17 cellular contexts compared by ENCODE assay signal in the genomic region with DNA sequence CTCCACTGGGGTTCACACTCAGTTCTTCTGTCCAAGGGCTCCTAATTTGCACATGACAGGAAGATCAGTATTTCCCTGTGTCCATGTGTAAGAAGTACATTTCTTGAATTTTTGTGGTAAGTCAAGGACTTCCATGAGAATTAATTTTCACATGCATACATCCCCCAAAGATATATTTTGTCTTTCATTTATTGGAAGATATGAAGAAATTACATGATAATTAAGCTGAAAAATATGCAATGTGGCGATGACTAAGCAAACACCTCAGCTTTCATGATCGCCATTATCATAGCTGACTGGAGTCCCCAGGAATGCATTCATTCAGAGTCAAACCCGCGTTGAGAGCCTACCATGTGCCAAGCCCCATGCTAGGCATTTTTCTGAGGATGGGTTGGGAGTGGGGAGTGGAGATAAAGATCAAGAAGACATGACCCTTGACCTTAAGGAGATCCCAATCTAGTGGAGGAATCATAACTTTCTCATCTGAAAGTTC.
DNase-seq lines count a peak whose midpoint lies in the region; ATAC-seq and TF ChIP-seq lines count a peak whose summit lies in the region.
"Had no signal": no experiment of that assay in that cellular context is flagged by ENCODE, and none has a peak within 500 bp of the region (broad histone marks: within the 10 kb centered on the region; RNA-seq: fewer than 3 reads in every experiment).

No MANE protein-coding gene starts in this region.

- no peak overlapping the region for H3K23ac ChIP-seq in trophoblast cell (ENCODE audit: low read length)

- no peak for TF ChIP-seq POLR2A in testis (IDR thresholded peaks at IDR 0.05)

- DNase-seq in GM04503 (ENCODE audit: low read depth): peak; percentile 95
- DNase-seq in Panc1 (ENCODE audit: low read depth, low spot score): no peak
- peak; percentile 73 for DNase-seq in fibroblast of gingiva (ENCODE audit: low read depth)
- DNase-seq in trophoblast cell: peak; percentile 86 to 92
- DNase-seq in NCI-H2029 (lab: John Stamatoyannopoulos, UW): no peak
- DNase-seq in testis: no peak
- DNase-seq in effector CD8-positive, alpha-beta T cell (lab: John Stamatoyannopoulos, UW): no peak
- DNase-seq in activated naive CD4-positive, alpha-beta T cell (lab: John Stamatoyannopoulos, UW): no peak
- DNase-seq: activated CD4-positive, alpha-beta memory T cell treated with anti-CD3 and anti-CD28 coated beads, Interleukin-2, amount 10 ng/mL, durations not matched to agents 7 days and 5 days; activated gamma-delta T cell treated with Interleukin-2 at 50 U/mL for 16 hours; esophagus squamous epithelium; GOT3; naive B cell; NCI-H1105; NCI-H446; RPMI8226; sigmoid colon had no signal

- H3K9ac ChIP-seq in trophoblast cell (ENCODE audit: low read length): no peak overlapping the region

- in situ Hi-C loops in Panc1 (cut with HindIII; ENCODE audit: low pct_unique_long_range_greater_than_20kb, low sequenced_read_pairs): no loop called here

- no peak overlapping the region for H3K18ac ChIP-seq in trophoblast cell (ENCODE audit: low read length)

- H3K27ac ChIP-seq in Panc1 (ENCODE audit: low read length) (no peak overlapping the region; the same call in 1 of the 2 replicates), trophoblast cell (ENCODE audit: low read depth, low read length) (no peak overlapping the region), testis (no peak overlapping the region)
- H3K27ac ChIP-seq: sigmoid colon had no signal

- intact Hi-C loops in Panc1 (cut with micrococcal nuclease; ENCODE audit: unreplicated experiment): no loop called here
- intact Hi-C loops in testis (cut with DNase I; ENCODE audit: low total_unique reads): no loop called here

- H3K9me3 ChIP-seq in Panc1 (ENCODE audit: control insufficient read depth, insufficient read depth, low read depth, low read length): no peaks in the 10 kb centered on the region
- no peaks in the 10 kb centered on the region for H3K9me3 ChIP-seq in trophoblast cell (ENCODE audit: insufficient read depth, low read depth, low read length)
- no peaks in the 10 kb centered on the region for H3K9me3 ChIP-seq in testis
- H3K9me3 ChIP-seq: esophagus squamous epithelium, sigmoid colon had no signal

- no peak overlapping the region for H2BK12ac ChIP-seq in trophoblast cell (ENCODE audit: low read length)

- no peak overlapping the region for H3K4me3 ChIP-seq in Panc1 (ENCODE audit: low read depth in 2 of 2, low read length in 2 of 2)
- H3K4me3 ChIP-seq in trophoblast cell (ENCODE audit: low read depth, low read length): no peak overlapping the region
- no peak overlapping the region for H3K4me3 ChIP-seq in testis
- H3K4me3 ChIP-seq: esophagus squamous epithelium, sigmoid colon had no signal

- H4K8ac ChIP-seq in trophoblast cell (ENCODE audit: low read depth, low read length): no peak overlapping the region

- H3K4ac ChIP-seq in trophoblast cell (ENCODE audit: low read depth, low read length): no peak overlapping the region

- no TSS peak for BruUV-seq in Panc1 (replicated peaks; lab: Mats Ljungman, UMichigan)

- H3K4me1 ChIP-seq in Panc1 (ENCODE audit: control insufficient read depth, insufficient read depth, low read length) (no peaks in the 10 kb centered on the region; the same call in 1 of the 2 replicates), trophoblast cell (ENCODE audit: control insufficient read depth in 1 of 2, insufficient read depth in 2 of 2, low read length in 2 of 2) (peaks cover 7 to 12% of the 10 kb centered on the region in 2 experiments), testis (peaks cover 8% of the 10 kb centered on the region)

- no peaks in the 10 kb centered on the region; the same call in 1 of the 2 replicates for H3K36me3 ChIP-seq in Panc1 (ENCODE audit: control insufficient read depth, insufficient read depth, low read length)
- H3K36me3 ChIP-seq in trophoblast cell (ENCODE audit: control insufficient read depth in 1 of 2, insufficient read depth in 2 of 2, low read length in 2 of 2): no peaks in the 10 kb centered on the region
- no peaks in the 10 kb centered on the region for H3K36me3 ChIP-seq in testis (ENCODE audit: low read depth, missing control alignments)
- H3K36me3 ChIP-seq: esophagus squamous epithelium, sigmoid colon had no signal

- H2BK120ac ChIP-seq in trophoblast cell (ENCODE audit: insufficient read depth, low read length, poor library complexity): no peak overlapping the region

- H3K79me2 ChIP-seq in trophoblast cell (ENCODE audit: control insufficient read depth, insufficient read depth, low read length, poor library complexity): no peaks in the 10 kb centered on the region

- no peak overlapping the region for H3K4me2 ChIP-seq in trophoblast cell (ENCODE audit: low read length)

- no peak overlapping the region for H3K14ac ChIP-seq in trophoblast cell (ENCODE audit: low read length)

- no peak overlapping the region for H2AK5ac ChIP-seq in trophoblast cell (ENCODE audit: low read length)

- H4K91ac ChIP-seq in trophoblast cell (ENCODE audit: low read depth, low read length): no peak overlapping the region

- no peak overlapping the region for H4K12ac ChIP-seq in trophoblast cell (ENCODE audit: low read depth, low read length)

- H2BK5ac ChIP-seq in trophoblast cell (ENCODE audit: low read depth, low read length, poor library complexity): no peak overlapping the region

- peak; percentile 73 for ATAC-seq in Panc1

- no peak overlapping the region for H2AFZ ChIP-seq in trophoblast cell (ENCODE audit: insufficient read depth, low read length, poor library complexity)

- no CpG with 5 or more reads among the region's 4 CpGs for WGBS in trophoblast cell (ENCODE audit: extremely low coverage, insufficient coverage, insufficient read length)
- 92 to 96% methylated on average over 4 of the region's 4 CpGs for WGBS in testis, 2 donors

- TF ChIP-seq CTCF in Panc1 (IDR thresholded peaks at IDR 0.05): no peak
- TF ChIP-seq CTCF in testis (IDR thresholded peaks at IDR 0.05): no peak

- POLR2A ChIA-PET in Panc1 (lab: Charles Lee): no interaction called here

- no peaks in the 10 kb centered on the region for H3K27me3 ChIP-seq in Panc1 (ENCODE audit: control insufficient read depth, insufficient read depth, low read length)
- no peaks in the 10 kb centered on the region for H3K27me3 ChIP-seq in trophoblast cell (ENCODE audit: insufficient read depth, low read length)
- H3K27me3 ChIP-seq in testis: no peaks in the 10 kb centered on the region
- H3K27me3 ChIP-seq: esophagus squamous epithelium, sigmoid colon had no signal

- CTCF ChIA-PET in Panc1 (lab: Charles Lee): no interaction called here

- peaks cover 9% of the 10 kb centered on the region for H3K79me1 ChIP-seq in trophoblast cell (ENCODE audit: low read length)

Comparison
In these comparisons a context has a peak if more than half of its experiments do, and no peak if none do; other contexts are left out.
1. DNase-seq: peak in GM04503 (single experiment), fibroblast of gingiva (single experiment) and trophoblast cell (2 of 2); none in Panc1 (single experiment), NCI-H2029 (single experiment), testis (single experiment), effector CD8-positive, alpha-beta T cell (single experiment) and activated naive CD4-positive, alpha-beta T cell (0 of 4).